ENCODE assay signal across 17 cellular contexts in genomic region chr18:52822160-52822559, GRCh38.
DNase-seq lines count a peak whose midpoint lies in the region; ATAC-seq lines count a peak whose summit lies in the region.
"Had no signal": no experiment of that assay in that cellular context is flagged by ENCODE, and none has a peak within 500 bp of the region (broad histone marks: within the 10 kb centered on the region; RNA-seq: fewer than 3 reads in every experiment).

No MANE protein-coding gene starts in this region.

- no peaks in the 10 kb centered on the region for H3K36me3 Mint-ChIP-seq in activated CD8-positive, alpha-beta memory T cell treated with anti-CD3 and anti-CD28 coated beads, Interleukin-2, amount 10 ng/mL, durations not matched to agents 7 days and 5 days

- H3K27me3 ChIP-seq in MG63, result no peaks in the 10 kb centered on the region

- no peaks in the 10 kb centered on the region for H3K4me1 Mint-ChIP-seq in activated CD8-positive, alpha-beta memory T cell treated with anti-CD3 and anti-CD28 coated beads, Interleukin-2, amount 10 ng/mL, durations not matched to agents 7 days and 5 days

- in situ Hi-C loops in G401 (cut with HindIII; ENCODE audit: low sequenced_read_pairs), result no loop called here

- no peaks in the 10 kb centered on the region for H3K9me3 ChIP-seq in MG63
- H3K9me3 ChIP-seq: A549, Caco-2 had no signal

- H3K4me3 ChIP-seq in MG63, result no peak overlapping the region
- H3K4me3 ChIP-seq: A549 had no signal

- H3K36me3 ChIP-seq in MG63, result no peaks in the 10 kb centered on the region

- H3K4me3 Mint-ChIP-seq in activated CD8-positive, alpha-beta memory T cell treated with anti-CD3 and anti-CD28 coated beads, Interleukin-2, amount 10 ng/mL, durations not matched to agents 7 days and 5 days, result no peak overlapping the region
- H3K4me3 Mint-ChIP-seq: CD4-positive, alpha-beta T cell; HFFc6 had no signal

- CTCF ChIA-PET in activated CD8-positive, alpha-beta memory T cell treated with anti-CD3 and anti-CD28 coated beads, Interleukin-2, amount 10 ng/mL, durations not matched to agents 7 days and 5 days (lab: Charles Lee), result no interaction called here

- peaks cover 6% of the 10 kb centered on the region for H3K9me3 Mint-ChIP-seq in activated CD8-positive, alpha-beta memory T cell treated with anti-CD3 and anti-CD28 coated beads, Interleukin-2, amount 10 ng/mL, durations not matched to agents 7 days and 5 days (ENCODE audit: low read depth)

- peak; percentile 97 for DNase-seq in G401 (ENCODE audit: low spot score)
- peak; percentile 97 for DNase-seq in cerebellar cortex (ENCODE audit: low spot score)
- DNase-seq in left lobe of liver (ENCODE audit: low spot score), result no peak
- DNase-seq in MG63, result no peak
- DNase-seq in activated CD8-positive, alpha-beta memory T cell treated with anti-CD3 and anti-CD28 coated beads, Interleukin-2, amount 10 ng/mL, durations not matched to agents 7 days and 5 days, result no peak
- DNase-seq: AML-193; Caco-2; CD4-positive, alpha-beta T cell; DMS153; DND-41; EL; GOT3; H7; HFFc6 had no signal

- ATAC-seq in left lobe of liver (peak; percentile 76), GM18873 (IDR thresholded peaks at IDR 0.05; ENCODE audit: low FRiP score, unreplicated experiment) (no peak)
- no peak for ATAC-seq in activated CD8-positive, alpha-beta memory T cell treated with anti-CD3 and anti-CD28 coated beads, Interleukin-2, amount 10 ng/mL, durations not matched to agents 7 days and 5 days
- ATAC-seq: A549, HCT116 had no signal

- no peaks in the 10 kb centered on the region for H3K27me3 Mint-ChIP-seq in activated CD8-positive, alpha-beta memory T cell treated with anti-CD3 and anti-CD28 coated beads, Interleukin-2, amount 10 ng/mL, durations not matched to agents 7 days and 5 days
- H3K27me3 Mint-ChIP-seq: CD4-positive, alpha-beta T cell had no signal

- no peak overlapping the region for H3K27ac Mint-ChIP-seq in activated CD8-positive, alpha-beta memory T cell treated with anti-CD3 and anti-CD28 coated beads, Interleukin-2, amount 10 ng/mL, durations not matched to agents 7 days and 5 days
- H3K27ac Mint-ChIP-seq: CD4-positive, alpha-beta T cell; HFFc6 had no signal

Comparison
In these comparisons a context has a peak if more than half of its experiments do, and no peak if none do; other contexts are left out.
1. DNase-seq: peak in G401 (single experiment) and cerebellar cortex (single experiment); none in left lobe of liver (single experiment), MG63 (single experiment) and activated CD8-positive, alpha-beta memory T cell treated with anti-CD3 and anti-CD28 coated beads, Interleukin-2, amount 10 ng/mL, durations not matched to agents 7 days and 5 days (single experiment).